ENCODE assay signal across 8 cellular contexts in the genomic region with DNA sequence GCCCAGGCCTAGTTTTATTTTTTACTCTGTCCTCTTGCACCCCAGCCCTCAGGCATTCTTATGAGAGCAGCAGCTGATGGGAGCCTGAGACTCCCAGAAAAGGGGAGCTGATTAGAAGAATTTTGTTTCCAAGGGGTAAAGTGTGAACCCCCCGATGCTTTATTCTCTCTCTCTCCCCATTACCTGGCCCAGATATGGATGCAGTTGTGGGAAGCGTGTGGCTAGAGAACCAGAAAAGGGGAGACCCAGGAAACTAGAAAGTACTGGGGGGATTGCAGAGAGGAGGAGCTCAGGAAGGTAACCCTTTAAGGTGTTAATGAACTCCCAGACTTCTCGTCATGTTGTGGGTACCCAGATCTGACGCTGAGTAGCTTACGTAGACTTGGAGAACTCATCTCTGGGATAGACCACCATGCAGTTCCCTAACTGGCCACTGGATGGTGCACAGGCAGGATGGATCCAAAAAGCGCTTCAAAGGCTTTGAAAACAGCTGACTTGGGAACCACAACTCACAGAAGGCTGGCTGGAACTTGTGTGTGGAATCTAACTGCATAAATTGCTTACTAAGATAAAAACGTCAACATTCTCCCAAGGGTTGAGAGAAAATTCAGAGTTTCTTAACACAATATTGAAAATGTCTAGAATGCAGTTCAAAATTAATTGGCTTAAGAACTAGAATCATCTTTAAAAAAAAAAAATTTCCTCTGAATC.
DNase-seq lines count a peak whose midpoint lies in the region; ATAC-seq and TF ChIP-seq lines count a peak whose summit lies in the region.

No MANE protein-coding gene starts in this region.

- H3K4me3 ChIP-seq in right lobe of liver: no peak overlapping the region

- H3K27me3 ChIP-seq in right lobe of liver: no peaks in the 10 kb centered on the region

- no peaks in the 10 kb centered on the region for H3K36me3 ChIP-seq in right lobe of liver

- H3K9me3 ChIP-seq in right lobe of liver: no peaks in the 10 kb centered on the region

- DNase-seq in GDM1 (lab: John Stamatoyannopoulos, UW) (peak; percentile 67), NCI-H446 treated with DMSO at 0.1 percent for 48 hours (lab: John Stamatoyannopoulos, UW) (peak; percentile 12), dermis blood vessel endothelial cell (peak; percentile 92), right lobe of liver (peak; percentile 70 to 79 (median 72))
- DNase-seq in activated CD4-positive, alpha-beta T cell treated with anti-CD3 and anti-CD28 coated beads, Interleukin-2, amount 50 U/mL, for 24 hours (ENCODE audit: low read depth in 1 of 2, low spot score in 1 of 2): peak; percentile 61 to 76
- DNase-seq in stimulated activated CD8-positive, alpha-beta memory T cell treated with anti-CD3 and anti-CD28 coated beads, Interleukin-12 subunit alpha, Interleukin-12 subunit beta, amount 100 ng/mL, for 24 hours (ENCODE audit: extremely low read depth): peak; percentile 47

- 20% methylated on average over 6 of the region's 7 CpGs for WGBS in right lobe of liver (ENCODE audit: insufficient coverage, low coverage, low lambda C conversion rate, missing lambda C conversion rate)

- TF ChIP-seq POLR2A in right lobe of liver (IDR thresholded peaks at IDR 0.05): no peak

- ATAC-seq in HG02678 (IDR thresholded peaks at IDR 0.05; ENCODE audit: unreplicated experiment): peak; percentile 67
- peak; percentile 96 to 98 (median 98) for ATAC-seq in right lobe of liver
- no peak for ATAC-seq in HG03045 (IDR thresholded peaks at IDR 0.05; ENCODE audit: unreplicated experiment)

- H3K27ac ChIP-seq in right lobe of liver: no peak overlapping the region

- H3K4me1 ChIP-seq in right lobe of liver: peaks cover 0 to 13% (median 0%) of the 10 kb centered on the region in 4 donors

- peak; percentile 92 to 96 (median 94) for TF ChIP-seq CTCF in right lobe of liver (IDR thresholded peaks at IDR 0.05)

- intact Hi-C loops in right lobe of liver (cut with DNase I): no loop called here

Comparison
In these comparisons a context has a peak if more than half of its experiments do, and no peak if none do; other contexts are left out.
1. DNase-seq: peak in every context shown above with its lines; median percentile 92 in dermis blood vessel endothelial cell; 72 in right lobe of liver; 68 in activated CD4-positive, alpha-beta T cell treated with anti-CD3 and anti-CD28 coated beads, Interleukin-2, amount 50 U/mL, for 24 hours; 67 in GDM1; 47 in stimulated activated CD8-positive, alpha-beta memory T cell treated with anti-CD3 and anti-CD28 coated beads, Interleukin-12 subunit alpha, Interleukin-12 subunit beta, amount 100 ng/mL, for 24 hours; 12 in NCI-H446 treated with DMSO at 0.1 percent for 48 hours.